ENCODE assay signal across 20 cellular contexts in genomic region chr1:18900303-18900841, GRCh38. TPM values are rescaled to one million over a fixed set of nuclear protein-coding genes. Genes with fewer than 3 reads are reported as not detected.
DNase-seq lines count a peak whose midpoint lies in the region; ATAC-seq, FAIRE-seq and TF ChIP-seq lines count a peak whose summit lies in the region.
"Had no signal": no experiment of that assay in that cellular context is flagged by ENCODE, and none has a peak within 500 bp of the region (broad histone marks: within the 10 kb centered on the region; RNA-seq: fewer than 3 reads in every experiment).

No MANE protein-coding gene starts in this region.

- H3K36me3 ChIP-seq in BLaER1 (peaks cover 33% of the 10 kb centered on the region), HepG2 (replicated peaks in 1 of 2; ENCODE audit: control insufficient read depth in 1 of 2, insufficient read depth in 2 of 2, low read length in 2 of 2) (peaks cover 9 to 19% of the 10 kb centered on the region in 2 experiments; a peak in 4 of 5 replicates)
- H3K36me3 ChIP-seq: sigmoid colon had no signal

- H3K4me3 ChIP-seq in BLaER1, result no peak overlapping the region
- peak overlapping the region; percentile 81 to 95 (median 94) for H3K4me3 ChIP-seq in HepG2 (replicated peaks in 1 of 3; ENCODE audit: insufficient read depth in 1 of 3, low read depth in 2 of 3, low read length in 3 of 3)
- H3K4me3 ChIP-seq: K562, sigmoid colon had no signal

- no peaks in the 10 kb centered on the region for H3K9me3 ChIP-seq in BLaER1
- no peaks in the 10 kb centered on the region for H3K9me3 ChIP-seq in HepG2 (ENCODE audit: low read length)
- H3K9me3 ChIP-seq: sigmoid colon had no signal

- H4K20me1 ChIP-seq in BLaER1, result peaks cover 21% of the 10 kb centered on the region; the same call in 1 of the 2 replicates
- H4K20me1 ChIP-seq in HepG2 (ENCODE audit: insufficient read depth, low read length), result peaks cover 15% of the 10 kb centered on the region; the same call in 1 of the 2 replicates

- peaks cover 59% of the 10 kb centered on the region for H3K4me1 ChIP-seq in BLaER1
- H3K4me1 ChIP-seq in HepG2 (ENCODE audit: insufficient read depth, low read length), result peaks cover 69% of the 10 kb centered on the region

- no peaks in the 10 kb centered on the region for H3K9me3 Mint-ChIP-seq in activated CD8-positive, alpha-beta T cell treated with anti-CD3 and anti-CD28 coated beads for 36 hours
- H3K9me3 Mint-ChIP-seq in HFFc6, result no peaks in the 10 kb centered on the region
- H3K9me3 Mint-ChIP-seq: CD14-positive monocyte; stimulated activated effector memory CD8-positive, alpha-beta T cell treated with anti-CD3 and anti-CD28 coated beads, Interleukin-12 subunit alpha, Interleukin-12 subunit beta, amount 100 ng/mL, for 72 hours had no signal

- TF ChIP-seq EP300 in HepG2 (IDR thresholded peaks at IDR 0.05; ENCODE audit: low read depth in 2 of 2, low read length in 2 of 2) (peak in 1 of 2 experiments; percentile 78; a peak in 2 of 4 replicates), HepG2 (CRISPR knock-in tag; IDR thresholded peaks at IDR 0.05; ENCODE audit: borderline replicate concordance) (peak; percentile 65; the same call in 1 of the 2 replicates)

- WGBS in HepG2 (ENCODE audit: low lambda C conversion rate), result 0% methylated on average over 8 of the region's 10 CpGs

- TSS peak; percentile 47 for BruUV-seq in HepG2 (replicated peaks; lab: Mats Ljungman, UMichigan)

- peak; percentile 40 for DNase-seq in COLO668 (lab: John Stamatoyannopoulos, UW; ENCODE audit: unreplicated experiment)
- DNase-seq in activated CD8-positive, alpha-beta T cell treated with anti-CD3 and anti-CD28 coated beads for 36 hours, result peak; percentile 36
- DNase-seq in HepG2 (ENCODE audit: low spot score), result peak; percentile 94
- no peak for DNase-seq in NCI-H1417 (lab: John Stamatoyannopoulos, UW)
- DNase-seq in HFFc6, result no peak
- DNase-seq: erythroblast; GDM1; NCI-H187 treated with DMSO at 0.1 percent for 48 hours; NCI-H526 treated with DMSO at 0.1 percent for 48 hours; sigmoid colon; stimulated activated CD4-positive, alpha-beta T cell treated with anti-CD3 and anti-CD28 coated beads, Interleukin-4, amount 100 ng/mL, for 4 hours had no signal

- peak; percentile 96 for FAIRE-seq in HepG2 (lab: Jason Lieb, UNC)
- FAIRE-seq: GM18507, K562, TTC549 had no signal

- H3K4me2 ChIP-seq in BLaER1 (peak overlapping the region; percentile 99), HepG2 (ENCODE audit: low read depth, low read length) (peak overlapping the region; percentile 97)

- peak in 1 of 2 experiments; percentile 35; a peak in 1 of 4 replicates for TF ChIP-seq POLR2A in HepG2 (IDR thresholded peaks at IDR 0.05; ENCODE audit: insufficient read depth in 1 of 2, low read depth in 2 of 2, low read length in 2 of 2)

- H3K4me3 Mint-ChIP-seq in activated CD8-positive, alpha-beta T cell treated with anti-CD3 and anti-CD28 coated beads for 36 hours, result no peak overlapping the region
- no peak overlapping the region for H3K4me3 Mint-ChIP-seq in HFFc6

- peaks cover 55% of the 10 kb centered on the region for H3K79me2 ChIP-seq in HepG2 (ENCODE audit: insufficient read depth, low read length)

- ATAC-seq in activated CD8-positive, alpha-beta T cell treated with anti-CD3 and anti-CD28 coated beads for 36 hours, result no peak
- ATAC-seq in HepG2, result peak; percentile 43
- ATAC-seq in GM18511 (IDR thresholded peaks at IDR 0.05; ENCODE audit: unreplicated experiment), result no peak
- no peak for ATAC-seq in HG03097 (IDR thresholded peaks at IDR 0.05; ENCODE audit: low FRiP score, unreplicated experiment)
- ATAC-seq: K562; stimulated activated effector memory CD8-positive, alpha-beta T cell treated with anti-CD3 and anti-CD28 coated beads, Interleukin-12 subunit alpha, Interleukin-12 subunit beta, amount 100 ng/mL, for 72 hours had no signal

- intact Hi-C loops in activated CD8-positive, alpha-beta T cell treated with anti-CD3 and anti-CD28 coated beads for 36 hours (cut with micrococcal nuclease), result loop anchor here (10.0 kb wide), 1 partner anchor 174 kb away; no protein-coding TSS in a partner anchor
- intact Hi-C loops in HepG2 (cut with micrococcal nuclease; ENCODE audit: unreplicated experiment), result loop anchor here (2.0 kb wide), 2 partner anchors 16 to 110 kb away; no protein-coding TSS in a partner anchor

- no peaks in the 10 kb centered on the region for H3K36me3 Mint-ChIP-seq in activated CD8-positive, alpha-beta T cell treated with anti-CD3 and anti-CD28 coated beads for 36 hours (ENCODE audit: low read depth)
- no peaks in the 10 kb centered on the region for H3K36me3 Mint-ChIP-seq in HFFc6 (ENCODE audit: low read depth)

- no peak for TF ChIP-seq CTCF in activated CD8-positive, alpha-beta T cell treated with anti-CD3 and anti-CD28 coated beads for 36 hours (IDR thresholded peaks at IDR 0.05)
- TF ChIP-seq CTCF in HepG2 (CRISPR knock-in tag; IDR thresholded peaks at IDR 0.05) (no peak), HFFc6 (IDR thresholded peaks at IDR 0.05) (no peak)

- no peaks in the 10 kb centered on the region for H3K27me3 Mint-ChIP-seq in activated CD8-positive, alpha-beta T cell treated with anti-CD3 and anti-CD28 coated beads for 36 hours
- peaks cover 1% of the 10 kb centered on the region; the same call in 1 of the 2 replicates for H3K27me3 Mint-ChIP-seq in HFFc6 (ENCODE audit: insufficient read depth)

- POLR2A ChIA-PET in activated CD8-positive, alpha-beta T cell treated with anti-CD3 and anti-CD28 coated beads for 36 hours (lab: Charles Lee), result interaction anchor here (1.0 to 1.3 kb wide), 2 partner anchors 12 to 115 kb away, joined by 3 read pairs; no protein-coding TSS in a partner anchor
- POLR2A ChIA-PET in HepG2 (lab: Yijun Ruan, JAX), result interaction anchor here (0.6 to 1.6 kb wide), 8 partner anchors 10 to 336 kb away, joined by 3 to 5 read pairs (median 4); no protein-coding TSS in a partner anchor

- TF ChIP-seq RAD21 in HepG2 (CRISPR knock-in tag; IDR thresholded peaks at IDR 0.05), result no peak

- CTCF ChIA-PET in activated CD8-positive, alpha-beta T cell treated with anti-CD3 and anti-CD28 coated beads for 36 hours (lab: Charles Lee), result interaction anchor here (1.2 to 5.2 kb wide), 5 partner anchors 8 to 25 kb away, joined by 3 to 32 read pairs (median 5); no protein-coding TSS in a partner anchor
- CTCF ChIA-PET in HepG2 (lab: Yijun Ruan, JAX; ENCODE audit: low intra/inter-chr PET ratio, low total read pairs), result no interaction called here

- no peak overlapping the region for H3K27ac Mint-ChIP-seq in activated CD8-positive, alpha-beta T cell treated with anti-CD3 and anti-CD28 coated beads for 36 hours
- no peak overlapping the region for H3K27ac Mint-ChIP-seq in HFFc6
- H3K27ac Mint-ChIP-seq: stimulated activated effector memory CD8-positive, alpha-beta T cell treated with anti-CD3 and anti-CD28 coated beads, Interleukin-12 subunit alpha, Interleukin-12 subunit beta, amount 100 ng/mL, for 72 hours had no signal

- H3K27ac ChIP-seq in BLaER1, result no peak overlapping the region
- H3K27ac ChIP-seq in HepG2 (ENCODE audit: extremely low read length, insufficient read depth, low read length), result peak overlapping the region; percentile 95

- in situ Hi-C loops in HepG2 (cut with HindIII; ENCODE audit: extremely low pct_ligation_motif_present, low pct_unique_long_range_greater_than_20kb), result no loop called here

- H2AFZ ChIP-seq in HepG2 (ENCODE audit: low read length), result no peak overlapping the region

- H3K9ac ChIP-seq in BLaER1 (no peak overlapping the region), HepG2 (ENCODE audit: insufficient read depth, low read depth, low read length) (peak overlapping the region; percentile 89)

- H3K27me3 ChIP-seq in BLaER1 (no peaks in the 10 kb centered on the region), HepG2 (ENCODE audit: control insufficient read depth in 1 of 2, insufficient read depth in 2 of 2, low read length in 2 of 2) (no peaks in the 10 kb centered on the region)
- H3K27me3 ChIP-seq: sigmoid colon had no signal

- H3K4me1 Mint-ChIP-seq in activated CD8-positive, alpha-beta T cell treated with anti-CD3 and anti-CD28 coated beads for 36 hours (ENCODE audit: low read depth), result peaks cover 22% of the 10 kb centered on the region
- H3K4me1 Mint-ChIP-seq in HFFc6 (ENCODE audit: low read depth), result peaks cover 29% of the 10 kb centered on the region

RNA-seq across cellular contexts. Expression of gene ALDH4A1, which starts 2.0 kb away (rescaled TPM):
- total RNA-seq in activated CD8-positive, alpha-beta T cell treated with anti-CD3 and anti-CD28 coated beads for 36 hours, result 1 to 10 TPM; 3.9 to 4.3 TPM
- 58.5 and 76.4 TPM in 2 replicates for total RNA-seq in HepG2 (2016; rRNA removed; fragmentation: Illumina TruSeq; extraction: Trizol)
- total RNA-seq in HepG2 (2016; cell fraction: cytosol; rRNA removed; fragmentation: Illumina TruSeq; extraction: Trizol; ENCODE audit: low read depth), result 7.2 and 7.7 TPM in 2 replicates
- total RNA-seq in HepG2 (2016; cell fraction: insoluble cytoplasmic fraction; rRNA removed; fragmentation: Illumina TruSeq; extraction: Trizol), result 53.0 and 79.3 TPM in 2 replicates
- 22.0 and 22.8 TPM in 2 replicates for total RNA-seq in HepG2 (2016; cell fraction: membrane; rRNA removed; fragmentation: Illumina TruSeq; extraction: Trizol)
- total RNA-seq in HepG2 (2016; cell fraction: nucleus; rRNA removed; fragmentation: Illumina TruSeq; extraction: Trizol), result 52.1 and 60.8 TPM in 2 replicates
- 229 and 240 TPM in 2 replicates for polyA plus RNA-seq in HepG2 (2011; rRNA removed)
- polyA plus RNA-seq in HepG2 (2011; cell fraction: cytosol; rRNA removed), result 210 and 362 TPM in 2 replicates
- 328 and 432 TPM in 2 replicates for polyA plus RNA-seq in HepG2 (2011; cell fraction: nucleus; rRNA removed)
- 87.2 and 88.3 TPM in 2 replicates for polyA plus RNA-seq in HepG2 (2012)
- 7.1 and 8.1 TPM in 2 replicates for polyA plus RNA-seq in HepG2 (2016; cell fraction: cytosol; fragmentation: Illumina TruSeq; extraction: Trizol; ENCODE audit: low read depth)
- polyA plus RNA-seq in HepG2 (2016; cell fraction: insoluble cytoplasmic fraction; fragmentation: Illumina TruSeq; extraction: Trizol; ENCODE audit: low read depth), result 53.0 and 59.0 TPM in 2 replicates
- 16.0 and 17.1 TPM in 2 replicates for polyA plus RNA-seq in HepG2 (2016; cell fraction: membrane; fragmentation: Illumina TruSeq; extraction: Trizol; ENCODE audit: low read depth)
- 91.4 and 94.6 TPM in 2 replicates for polyA plus RNA-seq in HepG2 (2016; cell fraction: nucleus; fragmentation: Illumina TruSeq; extraction: Trizol; ENCODE audit: insufficient read depth, low read depth)
- polyA minus RNA-seq in HepG2 (2011; rRNA and poly(A)+ RNA removed; ENCODE audit: low replicate concordance), result 12.3 and 373 TPM in 2 replicates
- polyA minus RNA-seq in HepG2 (2011; cell fraction: cytosol; rRNA and poly(A)+ RNA removed), result 140 and 148 TPM in 2 replicates
- polyA minus RNA-seq in HepG2 (2011; cell fraction: nucleus; rRNA and poly(A)+ RNA removed), result 129 and 138 TPM in 2 replicates
- 10 to 100 TPM; 18.3 to 24.1 (median 20.2) TPM for total RNA-seq in HFFc6 (2021; fragmentation: NEBNext Ultra II Directional; extraction: Animal tissue kit (Norgen Biotek cat#: 25700))

RNA-seq across cellular contexts. Expression of gene TAS1R2, which starts 40.9 kb away (rescaled TPM):
- total RNA-seq in activated CD8-positive, alpha-beta T cell treated with anti-CD3 and anti-CD28 coated beads for 36 hours, result not detected
- total RNA-seq in HepG2 (2016; rRNA removed; fragmentation: Illumina TruSeq; extraction: Trizol), result not detected in 2 replicates
- not detected in 2 replicates for total RNA-seq in HepG2 (2016; cell fraction: cytosol; rRNA removed; fragmentation: Illumina TruSeq; extraction: Trizol; ENCODE audit: low read depth)
- not detected in 2 replicates for total RNA-seq in HepG2 (2016; cell fraction: insoluble cytoplasmic fraction; rRNA removed; fragmentation: Illumina TruSeq; extraction: Trizol)
- total RNA-seq in HepG2 (2016; cell fraction: membrane; rRNA removed; fragmentation: Illumina TruSeq; extraction: Trizol), result not detected in 2 replicates
- not detected in 2 replicates for total RNA-seq in HepG2 (2016; cell fraction: nucleus; rRNA removed; fragmentation: Illumina TruSeq; extraction: Trizol)
- polyA plus RNA-seq in HepG2 (2011; rRNA removed), result not detected in 2 replicates
- 0.01 TPM in 1 of 2 replicates, not detected in the other for polyA plus RNA-seq in HepG2 (2011; cell fraction: cytosol; rRNA removed)
- polyA plus RNA-seq in HepG2 (2011; cell fraction: nucleus; rRNA removed), result 0.08 and 0.16 TPM in 2 replicates
- polyA plus RNA-seq in HepG2 (2012), result 0.09 TPM in 1 of 2 replicates, not detected in the other
- polyA plus RNA-seq in HepG2 (2016; cell fraction: cytosol; fragmentation: Illumina TruSeq; extraction: Trizol; ENCODE audit: low read depth), result not detected in 2 replicates
- not detected in 2 replicates for polyA plus RNA-seq in HepG2 (2016; cell fraction: insoluble cytoplasmic fraction; fragmentation: Illumina TruSeq; extraction: Trizol; ENCODE audit: low read depth)
- not detected in 2 replicates for polyA plus RNA-seq in HepG2 (2016; cell fraction: membrane; fragmentation: Illumina TruSeq; extraction: Trizol; ENCODE audit: low read depth)
- polyA plus RNA-seq in HepG2 (2016; cell fraction: nucleus; fragmentation: Illumina TruSeq; extraction: Trizol; ENCODE audit: insufficient read depth, low read depth), result not detected in 2 replicates
- not detected in 2 replicates for polyA minus RNA-seq in HepG2 (2011; rRNA and poly(A)+ RNA removed; ENCODE audit: low replicate concordance)
- not detected in 2 replicates for polyA minus RNA-seq in HepG2 (2011; cell fraction: cytosol; rRNA and poly(A)+ RNA removed)
- polyA minus RNA-seq in HepG2 (2011; cell fraction: nucleus; rRNA and poly(A)+ RNA removed), result not detected in 2 replicates
- not detected for total RNA-seq in HFFc6 (2021; fragmentation: NEBNext Ultra II Directional; extraction: Animal tissue kit (Norgen Biotek cat#: 25700))
- total RNA-seq: chondrocyte, K562, sigmoid colon had no signal
- polyA plus RNA-seq: CD14-positive monocyte, K562, sigmoid colon had no signal

RNA-seq across cellular contexts. Expression of gene IFFO2, which starts 56.1 kb away (rescaled TPM):
- total RNA-seq in activated CD8-positive, alpha-beta T cell treated with anti-CD3 and anti-CD28 coated beads for 36 hours, result 10 to 100 TPM; 23.7 to 26.4 TPM
- 16.3 and 16.7 TPM in 2 replicates for total RNA-seq in HepG2 (2016; rRNA removed; fragmentation: Illumina TruSeq; extraction: Trizol)
- 1.4 and 1.9 TPM in 2 replicates for total RNA-seq in HepG2 (2016; cell fraction: cytosol; rRNA removed; fragmentation: Illumina TruSeq; extraction: Trizol; ENCODE audit: low read depth)
- total RNA-seq in HepG2 (2016; cell fraction: insoluble cytoplasmic fraction; rRNA removed; fragmentation: Illumina TruSeq; extraction: Trizol), result 12.2 and 17.7 TPM in 2 replicates
- total RNA-seq in HepG2 (2016; cell fraction: membrane; rRNA removed; fragmentation: Illumina TruSeq; extraction: Trizol), result 3.8 and 4.9 TPM in 2 replicates
- 10.0 and 11.1 TPM in 2 replicates for total RNA-seq in HepG2 (2016; cell fraction: nucleus; rRNA removed; fragmentation: Illumina TruSeq; extraction: Trizol)
- polyA plus RNA-seq in HepG2 (2011; rRNA removed), result 6.9 and 7.3 TPM in 2 replicates
- 8.4 and 12.3 TPM in 2 replicates for polyA plus RNA-seq in HepG2 (2011; cell fraction: cytosol; rRNA removed)
- polyA plus RNA-seq in HepG2 (2011; cell fraction: nucleus; rRNA removed), result 21.1 and 21.8 TPM in 2 replicates
- polyA plus RNA-seq in HepG2 (2012), result 5.7 and 8.6 TPM in 2 replicates
- 0.47 and 1.00 TPM in 2 replicates for polyA plus RNA-seq in HepG2 (2016; cell fraction: cytosol; fragmentation: Illumina TruSeq; extraction: Trizol; ENCODE audit: low read depth)
- 9.4 and 11.8 TPM in 2 replicates for polyA plus RNA-seq in HepG2 (2016; cell fraction: insoluble cytoplasmic fraction; fragmentation: Illumina TruSeq; extraction: Trizol; ENCODE audit: low read depth)
- polyA plus RNA-seq in HepG2 (2016; cell fraction: membrane; fragmentation: Illumina TruSeq; extraction: Trizol; ENCODE audit: low read depth), result 1.5 and 1.6 TPM in 2 replicates
- 13.9 and 14.1 TPM in 2 replicates for polyA plus RNA-seq in HepG2 (2016; cell fraction: nucleus; fragmentation: Illumina TruSeq; extraction: Trizol; ENCODE audit: insufficient read depth, low read depth)
- polyA minus RNA-seq in HepG2 (2011; rRNA and poly(A)+ RNA removed; ENCODE audit: low replicate concordance), result 2.4 and 21.3 TPM in 2 replicates
- 10.2 and 10.5 TPM in 2 replicates for polyA minus RNA-seq in HepG2 (2011; cell fraction: cytosol; rRNA and poly(A)+ RNA removed)
- polyA minus RNA-seq in HepG2 (2011; cell fraction: nucleus; rRNA and poly(A)+ RNA removed), result 4.0 and 6.3 TPM in 2 replicates
- 10 to 100 TPM; 19.9 to 28.9 (median 21.0) TPM for total RNA-seq in HFFc6 (2021; fragmentation: NEBNext Ultra II Directional; extraction: Animal tissue kit (Norgen Biotek cat#: 25700))

Comparison
In these comparisons a context has a peak if more than half of its experiments do, and no peak if none do; other contexts are left out.
1. DNase-seq: peak in COLO668 (single experiment), activated CD8-positive, alpha-beta T cell treated with anti-CD3 and anti-CD28 coated beads for 36 hours (single experiment) and HepG2 (single experiment); none in NCI-H1417 (0 of 3) and HFFc6 (single experiment).